In genomic region chr4:90234916-90235547, GRCh38 we compare ENCODE assay signal across 17 cellular contexts.
DNase-seq lines count a peak whose midpoint lies in the region; ATAC-seq and TF ChIP-seq lines count a peak whose summit lies in the region.
"Had no signal": no experiment of that assay in that cellular context is flagged by ENCODE, and none has a peak within 500 bp of the region (broad histone marks: within the 10 kb centered on the region; RNA-seq: fewer than 3 reads in every experiment).

No MANE protein-coding gene starts in this region.

- no peak overlapping the region for H3K4me2 ChIP-seq in neural progenitor cell

- H3K4me3 Mint-ChIP-seq in neural progenitor cell, result no peak overlapping the region
- H3K4me3 Mint-ChIP-seq in activated CD8-positive, alpha-beta T cell treated with anti-CD3 and anti-CD28 coated beads, Interleukin-2, amount 10 ng/mL, durations not matched to agents 7 days and 5 days, result no peak overlapping the region
- H3K4me3 Mint-ChIP-seq: activated CD4-positive, alpha-beta memory T cell treated with anti-CD3 and anti-CD28 coated beads, Interleukin-2, amount 10 ng/mL, durations not matched to agents 7 days and 5 days; activated naive CD8-positive, alpha-beta T cell treated with anti-CD3 and anti-CD28 coated beads for 36 hours; mesothelial cell of epicardium had no signal

- H3K9me3 ChIP-seq in endocrine pancreas (ENCODE audit: control insufficient read depth, low read length) (no peaks in the 10 kb centered on the region), neural progenitor cell (ENCODE audit: low read depth) (no peaks in the 10 kb centered on the region)
- H3K9me3 ChIP-seq: breast epithelium, esophagus muscularis mucosa, MG63, sigmoid colon had no signal

- CTCF ChIA-PET in activated CD8-positive, alpha-beta T cell treated with anti-CD3 and anti-CD28 coated beads, Interleukin-2, amount 10 ng/mL, durations not matched to agents 7 days and 5 days (lab: Charles Lee), result no interaction called here

- H2AFZ ChIP-seq in neural progenitor cell (replicated peaks), result peak overlapping the region; percentile 17

- H3K27ac Mint-ChIP-seq in neural progenitor cell, result peak overlapping the region; percentile 65
- no peak overlapping the region for H3K27ac Mint-ChIP-seq in activated CD8-positive, alpha-beta T cell treated with anti-CD3 and anti-CD28 coated beads, Interleukin-2, amount 10 ng/mL, durations not matched to agents 7 days and 5 days
- H3K27ac Mint-ChIP-seq: activated CD4-positive, alpha-beta memory T cell treated with anti-CD3 and anti-CD28 coated beads, Interleukin-2, amount 10 ng/mL, durations not matched to agents 7 days and 5 days; activated naive CD8-positive, alpha-beta T cell treated with anti-CD3 and anti-CD28 coated beads for 36 hours; mesothelial cell of epicardium had no signal

- no peaks in the 10 kb centered on the region for H3K9me3 Mint-ChIP-seq in neural progenitor cell
- no peaks in the 10 kb centered on the region for H3K9me3 Mint-ChIP-seq in activated CD8-positive, alpha-beta T cell treated with anti-CD3 and anti-CD28 coated beads, Interleukin-2, amount 10 ng/mL, durations not matched to agents 7 days and 5 days (ENCODE audit: insufficient read depth)
- H3K9me3 Mint-ChIP-seq: activated CD4-positive, alpha-beta memory T cell treated with anti-CD3 and anti-CD28 coated beads, Interleukin-2, amount 10 ng/mL, durations not matched to agents 7 days and 5 days; activated naive CD8-positive, alpha-beta T cell treated with anti-CD3 and anti-CD28 coated beads for 36 hours; mesothelial cell of epicardium had no signal

- POLR2A ChIA-PET in activated CD8-positive, alpha-beta T cell treated with anti-CD3 and anti-CD28 coated beads, Interleukin-2, amount 10 ng/mL, durations not matched to agents 7 days and 5 days (lab: Charles Lee), result no interaction called here

- DNase-seq in DMS 273 (lab: John Stamatoyannopoulos, UW; ENCODE audit: unreplicated experiment) (peak; percentile 81), NCI-H69 (lab: John Stamatoyannopoulos, UW) (peak; percentile 46), neural progenitor cell (ENCODE audit: low spot score) (no peak), NCI-H1048 (lab: John Stamatoyannopoulos, UW) (no peak), germinal center (ENCODE audit: low spot score) (no peak)
- DNase-seq in activated CD8-positive, alpha-beta T cell treated with anti-CD3 and anti-CD28 coated beads, Interleukin-2, amount 10 ng/mL, durations not matched to agents 7 days and 5 days, result no peak
- DNase-seq in activated CD4-positive, alpha-beta T cell treated with anti-CD3 and anti-CD28 coated beads, Interleukin-2, amount 50 U/mL, for 1 hour, result no peak
- DNase-seq: activated CD4-positive, alpha-beta memory T cell treated with anti-CD3 and anti-CD28 coated beads, Interleukin-2, amount 10 ng/mL, durations not matched to agents 7 days and 5 days; activated naive CD8-positive, alpha-beta T cell treated with anti-CD3 and anti-CD28 coated beads for 36 hours; activated T-cell treated with anti-CD3 and anti-CD28 coated beads, Interleukin-2, amount 50 U/mL, for 48 hours; islet precursor cell; MG63; sigmoid colon had no signal

- H3K4me3 ChIP-seq in endocrine pancreas (ENCODE audit: control insufficient read depth, insufficient read depth, low read length) (peak overlapping the region; percentile 19), neural progenitor cell (no peak overlapping the region)
- H3K4me3 ChIP-seq: esophagus muscularis mucosa, MG63, sigmoid colon had no signal

- H3K9ac ChIP-seq in endocrine pancreas (ENCODE audit: control insufficient read depth, insufficient read depth, low read length) (no peak overlapping the region), neural progenitor cell (no peak overlapping the region)

- H3K27me3 Mint-ChIP-seq in neural progenitor cell (ENCODE audit: insufficient read depth, low read depth), result peaks cover 2% of the 10 kb centered on the region
- no peaks in the 10 kb centered on the region for H3K27me3 Mint-ChIP-seq in activated CD8-positive, alpha-beta T cell treated with anti-CD3 and anti-CD28 coated beads, Interleukin-2, amount 10 ng/mL, durations not matched to agents 7 days and 5 days (ENCODE audit: low read depth)
- H3K27me3 Mint-ChIP-seq: activated CD4-positive, alpha-beta memory T cell treated with anti-CD3 and anti-CD28 coated beads, Interleukin-2, amount 10 ng/mL, durations not matched to agents 7 days and 5 days; activated naive CD8-positive, alpha-beta T cell treated with anti-CD3 and anti-CD28 coated beads for 36 hours had no signal

- no peak for TF ChIP-seq CTCF in neural progenitor cell (IDR thresholded peaks at IDR 0.05)

- H3F3A ChIP-seq in neural progenitor cell (ENCODE audit: low read depth), result no peaks in the 10 kb centered on the region

- H3K36me3 Mint-ChIP-seq in neural progenitor cell, result no peaks in the 10 kb centered on the region
- no peaks in the 10 kb centered on the region for H3K36me3 Mint-ChIP-seq in activated CD8-positive, alpha-beta T cell treated with anti-CD3 and anti-CD28 coated beads, Interleukin-2, amount 10 ng/mL, durations not matched to agents 7 days and 5 days (ENCODE audit: low read depth)
- H3K36me3 Mint-ChIP-seq: activated naive CD8-positive, alpha-beta T cell treated with anti-CD3 and anti-CD28 coated beads for 36 hours; mesothelial cell of epicardium had no signal

- no peaks in the 10 kb centered on the region for H3K36me3 ChIP-seq in endocrine pancreas (ENCODE audit: control insufficient read depth, insufficient read depth, low read length)
- H3K36me3 ChIP-seq in neural progenitor cell, result no peaks in the 10 kb centered on the region
- H3K36me3 ChIP-seq: breast epithelium, esophagus muscularis mucosa, MG63, sigmoid colon had no signal

- H3K4me1 Mint-ChIP-seq in neural progenitor cell, result no peaks in the 10 kb centered on the region
- H3K4me1 Mint-ChIP-seq in activated CD8-positive, alpha-beta T cell treated with anti-CD3 and anti-CD28 coated beads, Interleukin-2, amount 10 ng/mL, durations not matched to agents 7 days and 5 days (ENCODE audit: low read depth), result no peaks in the 10 kb centered on the region
- H3K4me1 Mint-ChIP-seq: activated CD4-positive, alpha-beta memory T cell treated with anti-CD3 and anti-CD28 coated beads, Interleukin-2, amount 10 ng/mL, durations not matched to agents 7 days and 5 days; activated naive CD8-positive, alpha-beta T cell treated with anti-CD3 and anti-CD28 coated beads for 36 hours; mesothelial cell of epicardium had no signal

- H4K20me1 ChIP-seq in neural progenitor cell (ENCODE audit: low read depth), result no peaks in the 10 kb centered on the region

- no peak for ATAC-seq in activated CD8-positive, alpha-beta T cell treated with anti-CD3 and anti-CD28 coated beads, Interleukin-2, amount 10 ng/mL, durations not matched to agents 7 days and 5 days

- no peak overlapping the region for H3K27ac ChIP-seq in neural progenitor cell
- H3K27ac ChIP-seq: esophagus muscularis mucosa, sigmoid colon had no signal

- H3K27me3 ChIP-seq in endocrine pancreas (ENCODE audit: control insufficient read depth, insufficient read depth, low read length) (no peaks in the 10 kb centered on the region), neural progenitor cell (no peaks in the 10 kb centered on the region)
- H3K27me3 ChIP-seq: breast epithelium, esophagus muscularis mucosa, MG63, sigmoid colon had no signal

- H3K4me1 ChIP-seq in endocrine pancreas (ENCODE audit: control insufficient read depth, insufficient read depth, low read length) (no peaks in the 10 kb centered on the region), neural progenitor cell (no peaks in the 10 kb centered on the region)
- H3K4me1 ChIP-seq: breast epithelium, esophagus muscularis mucosa, sigmoid colon had no signal

- no peaks in the 10 kb centered on the region for H3K79me2 ChIP-seq in neural progenitor cell (ENCODE audit: low read depth)

Comparison
In these comparisons a context has a peak if more than half of its experiments do, and no peak if none do; other contexts are left out.
1. DNase-seq: peak in DMS 273 (single experiment) and NCI-H69 (single experiment); none in neural progenitor cell (single experiment), NCI-H1048 (single experiment), activated CD8-positive, alpha-beta T cell treated with anti-CD3 and anti-CD28 coated beads, Interleukin-2, amount 10 ng/mL, durations not matched to agents 7 days and 5 days (single experiment), germinal center (single experiment) and activated CD4-positive, alpha-beta T cell treated with anti-CD3 and anti-CD28 coated beads, Interleukin-2, amount 50 U/mL, for 1 hour (single experiment).